33 cellular contexts compared by ENCODE assay signal in the genomic region with DNA sequence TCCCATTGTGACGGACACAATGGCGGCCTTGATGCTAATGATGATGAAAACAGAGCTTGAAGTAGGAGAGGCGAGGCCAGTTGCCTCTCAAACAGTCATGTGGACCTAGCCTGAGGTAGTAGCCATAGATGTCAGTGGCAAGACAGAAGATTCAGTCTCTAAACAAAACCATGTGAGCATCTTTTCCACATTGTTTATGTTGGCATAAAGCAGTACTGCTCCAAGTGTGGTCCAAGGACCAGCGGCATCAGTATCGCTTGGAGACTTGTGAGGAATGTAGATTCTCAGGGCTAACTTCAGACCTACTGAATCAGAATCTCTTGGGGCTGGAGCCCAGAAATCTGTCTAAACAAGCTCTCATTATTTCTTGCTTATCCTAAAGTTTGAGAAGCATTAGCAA.
DNase-seq lines count a peak whose midpoint lies in the region; ATAC-seq, FAIRE-seq and TF ChIP-seq lines count a peak whose summit lies in the region.
"Had no signal": no experiment of that assay in that cellular context is flagged by ENCODE, and none has a peak within 500 bp of the region (broad histone marks: within the 10 kb centered on the region; RNA-seq: fewer than 3 reads in every experiment).

No MANE protein-coding gene starts in this region.

- H3F3A ChIP-seq in SK-N-SH (replicated peaks; ENCODE audit: insufficient read depth): peaks cover 17% of the 10 kb centered on the region

- H3K36me3 Mint-ChIP-seq in chondrocyte (ENCODE audit: low read depth): peaks cover 2% of the 10 kb centered on the region
- no peaks in the 10 kb centered on the region for H3K36me3 Mint-ChIP-seq in H9 (ENCODE audit: insufficient read depth in 1 of 3, low read depth in 3 of 3)
- H3K36me3 Mint-ChIP-seq: activated naive CD8-positive, alpha-beta T cell treated with anti-CD3 and anti-CD28 coated beads for 36 hours; brain; CD8-positive, alpha-beta T cell; IgD-negative memory B cell had no signal

- H3K14ac ChIP-seq in H9 (ENCODE audit: insufficient read depth, low read length): no peak overlapping the region

- no peak overlapping the region for H3K18ac ChIP-seq in H9 (ENCODE audit: insufficient read length, low read depth, low read length)

- H2BK5ac ChIP-seq in H9 (ENCODE audit: insufficient read length, low read length): no peak overlapping the region

- no peak overlapping the region for H2AFZ ChIP-seq in SK-N-SH (ENCODE audit: low read depth)
- H2AFZ ChIP-seq in keratinocyte (ENCODE audit: control insufficient read depth, low read length): no peak overlapping the region
- H2AFZ ChIP-seq in H9 (ENCODE audit: low read length): no peak overlapping the region

- H4K91ac ChIP-seq in H9 (ENCODE audit: insufficient read length, low read depth, low read length): no peak overlapping the region

- no peak overlapping the region for H3K56ac ChIP-seq in H9 (ENCODE audit: insufficient read length, low read depth, low read length)

- H3K4me1 Mint-ChIP-seq in chondrocyte (ENCODE audit: low read depth) (peaks cover 73% of the 10 kb centered on the region), H9 (peaks cover 15 to 22% of the 10 kb centered on the region in 2 experiments)
- H3K4me1 Mint-ChIP-seq: activated naive CD8-positive, alpha-beta T cell treated with anti-CD3 and anti-CD28 coated beads for 36 hours; activated T-helper 17 cell treated with anti-CD3 and anti-CD28 coated beads, Interleukin-2, amount 50 U/mL, for 72 hours; IgD-negative memory B cell had no signal

- H2BK20ac ChIP-seq in H9 (ENCODE audit: low read depth, low read length, poor library complexity, severe bottlenecking): no peak overlapping the region

- no peak overlapping the region for H3K9ac ChIP-seq in SK-N-SH
- H3K9ac ChIP-seq in keratinocyte (ENCODE audit: control insufficient read depth, extremely low read depth, insufficient read depth, low read length): no peak overlapping the region
- H3K9ac ChIP-seq in H9 (ENCODE audit: extremely low read depth, insufficient read length, low read length): no peak overlapping the region

- H3T11ph ChIP-seq in H9 (ENCODE audit: low read length): no peak overlapping the region

- no peak for TF ChIP-seq POLR2A in stomach (IDR thresholded peaks at IDR 0.05)

- no peak overlapping the region for H2AK5ac ChIP-seq in H9 (ENCODE audit: insufficient read length, low read length)

- no peak overlapping the region for H4K5ac ChIP-seq in H9 (ENCODE audit: insufficient read length, low read depth, low read length)

- POLR2A ChIA-PET in SK-N-SH (lab: Yijun Ruan, JAX): no interaction called here

- ATAC-seq in SK-N-SH treated with all-trans-retinoic acid at 6 μM for 48 hours (no peak), HG02623 (IDR thresholded peaks at IDR 0.05; ENCODE audit: unreplicated experiment) (no peak), HG03521 (IDR thresholded peaks at IDR 0.05; ENCODE audit: unreplicated experiment) (no peak)
- ATAC-seq: activated T-helper 17 cell treated with anti-CD3 and anti-CD28 coated beads, Interleukin-2, amount 50 U/mL, for 72 hours; CD8-positive, alpha-beta T cell; HCT116; left cardiac atrium had no signal

- peak overlapping the region; percentile 89 for H3K27ac Mint-ChIP-seq in chondrocyte (ENCODE audit: unreplicated experiment)
- no peak overlapping the region for H3K27ac Mint-ChIP-seq in H9
- H3K27ac Mint-ChIP-seq: activated naive CD8-positive, alpha-beta T cell treated with anti-CD3 and anti-CD28 coated beads for 36 hours; activated T-helper 17 cell treated with anti-CD3 and anti-CD28 coated beads, Interleukin-2, amount 50 U/mL, for 72 hours; brain; CD8-positive, alpha-beta T cell; endodermal cell; IgD-negative memory B cell had no signal

- H4K8ac ChIP-seq in H9 (replicated peaks; ENCODE audit: insufficient read length, low read depth, low read length): no peak overlapping the region

- CTCF ChIA-PET in SK-N-SH (lab: Yijun Ruan, JAX): no interaction called here

- H4K20me1 ChIP-seq in SK-N-SH (ENCODE audit: insufficient read depth) (no peaks in the 10 kb centered on the region), keratinocyte (ENCODE audit: control insufficient read depth, extremely low read depth, insufficient read depth, low read length) (no peaks in the 10 kb centered on the region), H9 (ENCODE audit: control insufficient read depth, insufficient read depth, insufficient read length) (no peaks in the 10 kb centered on the region)

- peaks cover 0 to 12% of the 10 kb centered on the region in 2 experiments; a peak in 2 of 4 replicates for H3K4me1 ChIP-seq in SK-N-SH (ENCODE audit: control insufficient read depth in 1 of 2, insufficient read depth in 2 of 2, low read depth in 1 of 2, low read length in 1 of 2)
- H3K4me1 ChIP-seq in keratinocyte (ENCODE audit: control insufficient read depth, extremely low read depth, insufficient read depth, low read length): peaks cover 25% of the 10 kb centered on the region
- peaks cover 3% of the 10 kb centered on the region; the same call in 1 of the 2 replicates for H3K4me1 ChIP-seq in H9 (ENCODE audit: insufficient read depth, low read length)
- peaks cover 6 to 23% (median 9%) of the 10 kb centered on the region in 4 donors for H3K4me1 ChIP-seq in stomach

- intact Hi-C loops in stomach (cut with DNase I; ENCODE audit: low total_unique reads): no loop called here

- no peaks in the 10 kb centered on the region for H3K9me2 ChIP-seq in SK-N-SH

- H3K27me3 ChIP-seq in SK-N-SH (ENCODE audit: insufficient read depth) (no peaks in the 10 kb centered on the region), keratinocyte (ENCODE audit: control insufficient read depth, extremely low read depth, insufficient read depth, low read length) (no peaks in the 10 kb centered on the region), H9 (ENCODE audit: insufficient read depth, low read length) (no peaks in the 10 kb centered on the region), stomach (no peaks in the 10 kb centered on the region)
- H3K27me3 ChIP-seq: esophagus squamous epithelium had no signal

- FAIRE-seq in keratinocyte (lab: Jason Lieb, UNC): peak; percentile 43

- no peaks in the 10 kb centered on the region for H3K27me3 Mint-ChIP-seq in chondrocyte (ENCODE audit: low read depth)
- no peaks in the 10 kb centered on the region for H3K27me3 Mint-ChIP-seq in H9 (ENCODE audit: low read depth)
- H3K27me3 Mint-ChIP-seq: activated naive CD8-positive, alpha-beta T cell treated with anti-CD3 and anti-CD28 coated beads for 36 hours; brain; IgD-negative memory B cell had no signal

- WGBS in SK-N-SH (ENCODE audit: low lambda C conversion rate): 88% methylated on average over 5 of the region's 5 CpGs
- WGBS in H9 (ENCODE audit: extremely low coverage, insufficient read length, low lambda C conversion rate): no CpG with 5 or more reads among the region's 5 CpGs
- 77 to 96% (median 93%) methylated on average over 5 of the region's 5 CpGs for WGBS in stomach, 5 donors

- no peaks in the 10 kb centered on the region for H3K9me3 ChIP-seq in SK-N-SH
- H3K9me3 ChIP-seq in keratinocyte (ENCODE audit: control insufficient read depth, low read depth, low read length): no peaks in the 10 kb centered on the region
- H3K9me3 ChIP-seq in H9 (ENCODE audit: control insufficient read depth, low read depth, low read length): no peaks in the 10 kb centered on the region
- H3K9me3 ChIP-seq in stomach: no peaks in the 10 kb centered on the region
- H3K9me3 ChIP-seq: esophagus squamous epithelium, thoracic aorta had no signal

- no peaks in the 10 kb centered on the region for H3K23me2 ChIP-seq in H9 (ENCODE audit: insufficient read length, low read depth, low read length, poor library complexity, severe bottlenecking)

- H3K9me1 ChIP-seq in keratinocyte (ENCODE audit: control insufficient read depth, extremely low read depth, insufficient read depth, low read length): no peaks in the 10 kb centered on the region

- no peak for DNase-seq in SK-N-SH
- DNase-seq in chondrocyte (ENCODE audit: low spot score): no peak
- no peak for DNase-seq in keratinocyte (ENCODE audit: low read depth, low spot score)
- no peak for DNase-seq in H9
- no peak for DNase-seq in stomach
- DNase-seq: activated CD4-positive, alpha-beta T cell treated with anti-CD3 and anti-CD28 coated beads, Interleukin-2, amount 50 U/mL, for 48 hours; activated CD8-positive, alpha-beta memory T cell treated with anti-CD3 and anti-CD28 coated beads, Interleukin-2, amount 50 U/mL, for 48 hours; activated naive CD8-positive, alpha-beta T cell treated with anti-CD3 and anti-CD28 coated beads for 36 hours; CD8-positive, alpha-beta T cell; cortex of kidney; DMS 273 treated with DMSO at 0.1 percent for 48 hours; endodermal cell; esophagus squamous epithelium; glutamatergic neuron; left cardiac atrium; mesenchymal stem cell; NCI-H1092 treated with DMSO at 0.1 percent for 48 hours; NCI-H2029; NCI-H226; occipital lobe; stimulated activated CD4-positive, alpha-beta T cell treated with anti-CD3 and anti-CD28 coated beads, Interleukin-12 subunit alpha, Interleukin-12 subunit beta, amount 100 ng/mL, for 4 hours; stimulated activated CD4-positive, alpha-beta T cell treated with anti-CD3 and anti-CD28 coated beads, Interleukin-4, amount 100 ng/mL, for 4 hours; stimulated activated naive CD4-positive, alpha-beta T cell; SW 1271 had no signal

- TF ChIP-seq CTCF in SK-N-SH (IDR thresholded peaks at IDR 0.05): no peak
- no peak for TF ChIP-seq CTCF in chondrocyte (IDR thresholded peaks at IDR 0.05)
- TF ChIP-seq CTCF in keratinocyte (optimal IDR thresholded peaks at IDR 0.05 in 1 of 3, IDR thresholded peaks at IDR 0.05 in 1 of 3, conservative IDR thresholded peaks at IDR 0.05 in 1 of 3; ENCODE audit: extremely low read depth in 1 of 3, insufficient read depth in 2 of 3, low read length in 3 of 3): no peak
- no peak for TF ChIP-seq CTCF in H9 (conservative IDR thresholded peaks at IDR 0.05)
- no peak for TF ChIP-seq CTCF in stomach (IDR thresholded peaks at IDR 0.05)

- no peak overlapping the region for H2BK120ac ChIP-seq in H9 (ENCODE audit: low read depth, low read length, poor library complexity, severe bottlenecking)

- no peak for TF ChIP-seq EP300 in SK-N-SH (IDR thresholded peaks at IDR 0.05; ENCODE audit: borderline replicate concordance in 1 of 2, low read depth in 1 of 2, low read length in 1 of 2)
- no peak for TF ChIP-seq EP300 in stomach (IDR thresholded peaks at IDR 0.05)

- no peaks in the 10 kb centered on the region for H3K79me1 ChIP-seq in H9 (ENCODE audit: insufficient read depth, low read depth, low read length, poor library complexity, severe bottlenecking)

- dilution Hi-C loops in keratinocyte (cut with MboI; ENCODE audit: extremely low pct_ligation_motif_present, low sequenced_read_pairs): no loop called here

- H3K79me2 ChIP-seq in SK-N-SH (ENCODE audit: insufficient read depth) (no peaks in the 10 kb centered on the region), keratinocyte (ENCODE audit: control insufficient read depth, insufficient read depth, low read length) (no peaks in the 10 kb centered on the region), H9 (ENCODE audit: insufficient read depth, low read length) (no peaks in the 10 kb centered on the region)

- no peak for TF ChIP-seq RAD21 in SK-N-SH (IDR thresholded peaks at IDR 0.05; ENCODE audit: low read length)

- no peak overlapping the region for H3K23ac ChIP-seq in H9 (ENCODE audit: insufficient read length, low read depth, low read length)

- H3K4me3 Mint-ChIP-seq in chondrocyte (ENCODE audit: unreplicated experiment) (no peak overlapping the region), H9 (no peak overlapping the region)
- H3K4me3 Mint-ChIP-seq: activated naive CD8-positive, alpha-beta T cell treated with anti-CD3 and anti-CD28 coated beads for 36 hours; activated T-helper 17 cell treated with anti-CD3 and anti-CD28 coated beads, Interleukin-2, amount 50 U/mL, for 72 hours; brain; CD8-positive, alpha-beta T cell; endodermal cell; IgD-negative memory B cell had no signal

- H3K4me3 ChIP-seq in SK-N-SH (ENCODE audit: low read depth in 2 of 2, low read length in 1 of 2) (no peak overlapping the region), keratinocyte (ENCODE audit: control insufficient read depth in 2 of 3, extremely low read depth in 1 of 3, insufficient read depth in 2 of 3, low read depth in 1 of 3, low read length in 3 of 3) (no peak overlapping the region), stomach (no peak overlapping the region)
- H3K4me3 ChIP-seq: esophagus squamous epithelium, thoracic aorta had no signal

- H3K4me2 ChIP-seq in SK-N-SH (peak overlapping the region; percentile 14; the same call in 1 of the 2 replicates), keratinocyte (ENCODE audit: control insufficient read depth, extremely low read depth, insufficient read depth, low read depth, low read length) (no peak overlapping the region), H9 (ENCODE audit: insufficient read depth, insufficient read length, low read length) (no peak overlapping the region)

- H2BK12ac ChIP-seq in H9 (ENCODE audit: insufficient read length, low read depth, low read length): no peak overlapping the region

- peak overlapping the region in 1 of 2 experiments; percentile 80; a peak in 2 of 4 replicates for H3K27ac ChIP-seq in SK-N-SH (ENCODE audit: low read depth in 2 of 2, low read length in 1 of 2)
- H3K27ac ChIP-seq in keratinocyte (ENCODE audit: control insufficient read depth, insufficient read depth, low read length): no peak overlapping the region
- no peak overlapping the region for H3K27ac ChIP-seq in H9 (ENCODE audit: insufficient read length, low read depth, low read length)
- no peak overlapping the region for H3K27ac ChIP-seq in stomach
- H3K27ac ChIP-seq: 22Rv1 had no signal

- H3K36me3 ChIP-seq in SK-N-SH (replicated peaks in 1 of 2; ENCODE audit: control insufficient read depth in 1 of 2, insufficient read depth in 2 of 2, low read length in 1 of 2): no peaks in the 10 kb centered on the region
- no peaks in the 10 kb centered on the region for H3K36me3 ChIP-seq in keratinocyte (ENCODE audit: control insufficient read depth in 2 of 2, extremely low read depth in 1 of 2, insufficient read depth in 2 of 2, low read length in 2 of 2)
- no peaks in the 10 kb centered on the region for H3K36me3 ChIP-seq in stomach
- H3K36me3 ChIP-seq: esophagus squamous epithelium, thoracic aorta had no signal

- H3K9me3 Mint-ChIP-seq in chondrocyte (ENCODE audit: low read depth) (peaks cover 3% of the 10 kb centered on the region), H9 (no peaks in the 10 kb centered on the region)
- H3K9me3 Mint-ChIP-seq: brain; CD8-positive, alpha-beta T cell; endodermal cell had no signal

- H3K4ac ChIP-seq in H9 (ENCODE audit: low read depth, low read length): no peak overlapping the region

- H2BK15ac ChIP-seq in H9 (ENCODE audit: low read depth, low read length): no peak overlapping the region
